26 cellular contexts compared by ENCODE assay signal in genomic region chr13:83845121-83845520, GRCh38. TPM values are rescaled to one million over a fixed set of nuclear protein-coding genes. Genes with fewer than 3 reads are reported as not detected.
"Had no signal": no experiment of that assay in that cellular context is flagged by ENCODE, and none has a peak within 500 bp of the region (broad histone marks: within the 10 kb centered on the region; RNA-seq: fewer than 3 reads in every experiment).

No MANE protein-coding gene starts in this region.

- H3K4me3 ChIP-seq: dorsolateral prefrontal cortex, hepatocyte, left ventricle myocardium inferior, lower lobe of right lung, neural progenitor cell, ovary, right atrium auricular region, sigmoid colon, skin epidermis, stomach, thoracic aorta, transverse colon had no signal

- H3K9ac ChIP-seq: neural progenitor cell had no signal

- H3K4me1 ChIP-seq: left ventricle myocardium inferior, lower lobe of right lung, right atrium auricular region, stomach, transverse colon had no signal

- H3K27me3 ChIP-seq: dorsolateral prefrontal cortex, foreskin keratinocyte, hepatocyte, neural progenitor cell, ovary, right atrium auricular region, sigmoid colon, stomach, transverse colon had no signal

- DNase-seq: cortex of kidney; dorsolateral prefrontal cortex; effector CD8-positive, alpha-beta T cell; head of caudate nucleus; kidney; left cardiac atrium; left ventricle myocardium inferior; lower lobe of right lung; nucleus accumbens; ovary; sigmoid colon; stimulated activated naive CD4-positive, alpha-beta T cell; stomach; substantia nigra; transverse colon had no signal

- H3K9me3 ChIP-seq: lower lobe of right lung, ovary, right atrium auricular region, sigmoid colon, thoracic aorta, transverse colon had no signal

- ATAC-seq: esophagus mucosa; foreskin keratinocyte; left cardiac atrium; lower lobe of right lung; natural killer cell treated with Interleukin-12 subunit alpha and Interleukin-12 subunit beta and Interleukin-15 and Interleukin-18, amount 100 ng/mL, for 72 hours had no signal

- H3K36me3 ChIP-seq: left ventricle myocardium inferior, lower lobe of right lung, neural progenitor cell, ovary, right atrium auricular region, sigmoid colon, stomach, thoracic aorta, transverse colon had no signal

- H2AFZ ChIP-seq: hepatocyte, neural progenitor cell had no signal

- H3K4me2 ChIP-seq: hepatocyte, neural progenitor cell had no signal

- H3K27ac ChIP-seq: foreskin keratinocyte, hepatocyte, left ventricle myocardium inferior, lower lobe of right lung, neural progenitor cell, ovary, right atrium auricular region, sigmoid colon, skin epidermis, stomach, thoracic aorta, transverse colon had no signal

RNA-seq across cellular contexts. Expression of gene SLITRK1, which starts 37.2 kb away (rescaled TPM):
- total RNA-seq: esophagus mucosa; fibroblast of lung; foreskin keratinocyte; hepatocyte; kidney; left cardiac atrium; left ventricle myocardium inferior; lower lobe of right lung; natural killer cell treated with Interleukin-12 subunit alpha and Interleukin-12 subunit beta and Interleukin-15 and Interleukin-18, amount 100 ng/mL, for 72 hours; posterior vena cava; right atrium auricular region; thoracic aorta; ureter had no signal
- polyA plus RNA-seq: foreskin keratinocyte, hepatocyte had no signal
